In genomic region chr1:178057131-178057765, GRCh38 we compare ENCODE assay signal across 1 cellular context.
TF ChIP-seq lines count a peak whose summit lies in the region.

No MANE protein-coding gene starts in this region.

TF ChIP-seq in HEK293, 187 proteins besides CTCF, POLR2A, EP300 and RAD21 (continued from another document):
- TF ChIP-seq ELK4 (IDR thresholded peaks at IDR 0.05; ENCODE audit: borderline replicate concordance, low read depth, low read length) (no peak), ZNF174 (tag by site-specific recombination; IDR thresholded peaks at IDR 0.05) (no peak), ZNF660 (tag by site-specific recombination; IDR thresholded peaks at IDR 0.05) (no peak), ZXDB (tag by site-specific recombination; IDR thresholded peaks at IDR 0.05) (0 out of 2 replicates have a peak, but pooled peaks have one; percentile 35), ZNF610 (tag by site-specific recombination; IDR thresholded peaks at IDR 0.05; ENCODE audit: borderline replicate concordance) (no peak), ZNF501 (tag by site-specific recombination; IDR thresholded peaks at IDR 0.05) (no peak), ZNF48 (tag by site-specific recombination; IDR thresholded peaks at IDR 0.05) (no peak), ZNF596 (tag by site-specific recombination; IDR thresholded peaks at IDR 0.05) (0 out of 2 replicates have a peak, but pooled peaks have one; percentile 6), GFI1B (tag by site-specific recombination; IDR thresholded peaks at IDR 0.05) (no peak), PRDM6 (tag by site-specific recombination; IDR thresholded peaks at IDR 0.05) (peak; percentile 90), ZSCAN5A (tag by site-specific recombination; IDR thresholded peaks at IDR 0.05) (no peak), WT1 (tag by site-specific recombination; IDR thresholded peaks at IDR 0.05) (peak; percentile 82), ZNF639 (tag by site-specific recombination; IDR thresholded peaks at IDR 0.05) (no peak), ZNF654 (tag by site-specific recombination; IDR thresholded peaks at IDR 0.05; ENCODE audit: low read depth) (no peak), ZNF623 (tag by site-specific recombination; IDR thresholded peaks at IDR 0.05) (no peak), ZNF510 (tag by site-specific recombination; IDR thresholded peaks at IDR 0.05; ENCODE audit: insufficient replicate concordance) (no peak), PRDM4 (tag by site-specific recombination; IDR thresholded peaks at IDR 0.05) (0 out of 2 replicates have a peak, but pooled peaks have one; percentile 25), BCL6B (tag by site-specific recombination; IDR thresholded peaks at IDR 0.05) (no peak), ZNF704 (tag by site-specific recombination; IDR thresholded peaks at IDR 0.05) (no peak), MEIS1 (CRISPR knock-in tag; IDR thresholded peaks at IDR 0.05; ENCODE audit: borderline replicate concordance) (no peak), ZNF394 (tag by site-specific recombination; IDR thresholded peaks at IDR 0.05; ENCODE audit: borderline replicate concordance) (no peak), ZNF221 (tag by site-specific recombination; IDR thresholded peaks at IDR 0.05; ENCODE audit: borderline replicate concordance) (no peak), KLF8 (tag by site-specific recombination; IDR thresholded peaks at IDR 0.05) (no peak), GLIS2 (tag by site-specific recombination; IDR thresholded peaks at IDR 0.05) (no peak), SP7 (tag by site-specific recombination; IDR thresholded peaks at IDR 0.05) (peak; percentile 78), ZNF302 (tag by site-specific recombination; IDR thresholded peaks at IDR 0.05; ENCODE audit: low read depth) (no peak), ZNF10 (tag by site-specific recombination; IDR thresholded peaks at IDR 0.05) (peak; percentile 78; the same call in 1 of the 2 replicates), ZNF335 (tag by site-specific recombination; conservative IDR thresholded peaks at IDR 0.05) (no peak), ZNF558 (tag by site-specific recombination; IDR thresholded peaks at IDR 0.05) (no peak), ZNF600 (tag by site-specific recombination; IDR thresholded peaks at IDR 0.05) (no peak), ZSCAN18 (tag by site-specific recombination; IDR thresholded peaks at IDR 0.05) (no peak)
- TF ChIP-seq, protein P1, sequence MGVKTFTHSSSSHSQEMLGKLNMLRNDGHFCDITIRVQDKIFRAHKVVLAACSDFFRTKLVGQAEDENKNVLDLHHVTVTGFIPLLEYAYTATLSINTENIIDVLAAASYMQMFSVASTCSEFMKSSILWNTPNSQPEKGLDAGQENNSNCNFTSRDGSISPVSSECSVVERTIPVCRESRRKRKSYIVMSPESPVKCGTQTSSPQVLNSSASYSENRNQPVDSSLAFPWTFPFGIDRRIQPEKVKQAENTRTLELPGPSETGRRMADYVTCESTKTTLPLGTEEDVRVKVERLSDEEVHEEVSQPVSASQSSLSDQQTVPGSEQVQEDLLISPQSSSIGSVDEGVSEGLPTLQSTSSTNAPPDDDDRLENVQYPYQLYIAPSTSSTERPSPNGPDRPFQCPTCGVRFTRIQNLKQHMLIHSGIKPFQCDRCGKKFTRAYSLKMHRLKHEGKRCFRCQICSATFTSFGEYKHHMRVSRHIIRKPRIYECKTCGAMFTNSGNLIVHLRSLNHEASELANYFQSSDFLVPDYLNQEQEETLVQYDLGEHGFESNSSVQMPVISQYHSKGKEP (tag by site-specific recombination; IDR thresholded peaks at IDR 0.05) = peak; percentile 83
- TF ChIP-seq, protein P2, sequence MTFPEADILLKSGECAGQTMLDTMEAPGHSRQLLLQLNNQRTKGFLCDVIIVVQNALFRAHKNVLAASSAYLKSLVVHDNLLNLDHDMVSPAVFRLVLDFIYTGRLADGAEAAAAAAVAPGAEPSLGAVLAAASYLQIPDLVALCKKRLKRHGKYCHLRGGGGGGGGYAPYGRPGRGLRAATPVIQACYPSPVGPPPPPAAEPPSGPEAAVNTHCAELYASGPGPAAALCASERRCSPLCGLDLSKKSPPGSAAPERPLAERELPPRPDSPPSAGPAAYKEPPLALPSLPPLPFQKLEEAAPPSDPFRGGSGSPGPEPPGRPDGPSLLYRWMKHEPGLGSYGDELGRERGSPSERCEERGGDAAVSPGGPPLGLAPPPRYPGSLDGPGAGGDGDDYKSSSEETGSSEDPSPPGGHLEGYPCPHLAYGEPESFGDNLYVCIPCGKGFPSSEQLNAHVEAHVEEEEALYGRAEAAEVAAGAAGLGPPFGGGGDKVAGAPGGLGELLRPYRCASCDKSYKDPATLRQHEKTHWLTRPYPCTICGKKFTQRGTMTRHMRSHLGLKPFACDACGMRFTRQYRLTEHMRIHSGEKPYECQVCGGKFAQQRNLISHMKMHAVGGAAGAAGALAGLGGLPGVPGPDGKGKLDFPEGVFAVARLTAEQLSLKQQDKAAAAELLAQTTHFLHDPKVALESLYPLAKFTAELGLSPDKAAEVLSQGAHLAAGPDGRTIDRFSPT (tag by site-specific recombination; IDR thresholded peaks at IDR 0.05) = no peak
